16 cellular contexts compared by ENCODE assay signal in genomic region chr17:50208611-50209061, GRCh38. TPM values are rescaled to one million over a fixed set of nuclear protein-coding genes. Genes with fewer than 3 reads are reported as not detected.
A peak's percentile ranks its signal among the peaks of the same experiment; 100 is the strongest.
DNase-seq lines count a peak whose midpoint lies in the region; ATAC-seq, FAIRE-seq and TF ChIP-seq lines count a peak whose summit lies in the region.
"Had no signal": no experiment of that assay in that cellular context is flagged by ENCODE, and none has a peak within 500 bp of the region (broad histone marks: within the 10 kb centered on the region; RNA-seq: fewer than 3 reads in every experiment).

No MANE protein-coding gene starts in this region.

- H3K36me3 ChIP-seq in HepG2 (replicated peaks in 1 of 2; ENCODE audit: control insufficient read depth in 1 of 2, insufficient read depth in 2 of 2, low read length in 2 of 2), result no peaks in the 10 kb centered on the region
- H3K36me3 ChIP-seq in right lobe of liver, result no peaks in the 10 kb centered on the region
- no peaks in the 10 kb centered on the region for H3K36me3 ChIP-seq in endodermal cell (ENCODE audit: control insufficient read depth, insufficient read depth, low read length)
- H3K36me3 ChIP-seq in osteoblast (ENCODE audit: insufficient read depth, low read length), result no peaks in the 10 kb centered on the region

- no peak for TF ChIP-seq POLR2A in HepG2 (IDR thresholded peaks at IDR 0.05; ENCODE audit: insufficient read depth in 1 of 2, low read depth in 2 of 2, low read length in 2 of 2)
- TF ChIP-seq POLR2A in right lobe of liver (IDR thresholded peaks at IDR 0.05), result no peak

- H3K9me3 Mint-ChIP-seq in endodermal cell, result no peaks in the 10 kb centered on the region
- no peaks in the 10 kb centered on the region for H3K9me3 Mint-ChIP-seq in activated CD8-positive, alpha-beta T cell treated with anti-CD3 and anti-CD28 coated beads, Interleukin-2, amount 10 ng/mL, durations not matched to agents 7 days and 5 days (ENCODE audit: insufficient read depth)

- TF ChIP-seq RAD21 in HepG2 (CRISPR knock-in tag; IDR thresholded peaks at IDR 0.05), result no peak

- CTCF ChIA-PET in HepG2 (lab: Yijun Ruan, JAX; ENCODE audit: low intra/inter-chr PET ratio, low total read pairs), result no interaction called here
- CTCF ChIA-PET in activated CD8-positive, alpha-beta T cell treated with anti-CD3 and anti-CD28 coated beads, Interleukin-2, amount 10 ng/mL, durations not matched to agents 7 days and 5 days (lab: Charles Lee), result no interaction called here

- TF ChIP-seq EP300 in HepG2 (IDR thresholded peaks at IDR 0.05; ENCODE audit: low read depth in 2 of 2, low read length in 2 of 2) (no peak), HepG2 (CRISPR knock-in tag; IDR thresholded peaks at IDR 0.05; ENCODE audit: borderline replicate concordance) (no peak)

- H4K20me1 ChIP-seq in HepG2 (ENCODE audit: insufficient read depth, low read length), result no peaks in the 10 kb centered on the region
- H4K20me1 ChIP-seq in osteoblast (ENCODE audit: insufficient read depth, low read length), result no peaks in the 10 kb centered on the region

- DNase-seq in HepG2 (ENCODE audit: low spot score) (no peak), right lobe of liver (no peak), endodermal cell (peak; percentile 72), osteoblast (ENCODE audit: insufficient read length, low spot score, missing footprints) (peak; percentile 37), NCI-H2171 treated with DMSO at 0.1 percent for 48 hours (lab: John Stamatoyannopoulos, UW) (no peak), globus pallidus (ENCODE audit: low spot score) (no peak)
- DNase-seq in activated CD8-positive, alpha-beta T cell treated with anti-CD3 and anti-CD28 coated beads, Interleukin-2, amount 10 ng/mL, durations not matched to agents 7 days and 5 days, result no peak
- DNase-seq: activated T-cell treated with anti-CD3 and anti-CD28 coated beads, Interleukin-2, amount 50 U/mL, for 1 hour; caudate nucleus; MV-4-11; NCI-H510A; stimulated activated CD4-positive, alpha-beta T cell treated with anti-CD3 and anti-CD28 coated beads, Interleukin-4, amount 100 ng/mL, for 24 hours had no signal

- no TSS peak for BruUV-seq in HepG2 (replicated peaks; lab: Mats Ljungman, UMichigan)

- no peaks in the 10 kb centered on the region for H3K36me3 Mint-ChIP-seq in endodermal cell (ENCODE audit: low read depth)
- H3K36me3 Mint-ChIP-seq in activated CD8-positive, alpha-beta T cell treated with anti-CD3 and anti-CD28 coated beads, Interleukin-2, amount 10 ng/mL, durations not matched to agents 7 days and 5 days (ENCODE audit: low read depth), result no peaks in the 10 kb centered on the region

- H3K4me3 Mint-ChIP-seq in endodermal cell, result no peak overlapping the region
- H3K4me3 Mint-ChIP-seq in activated CD8-positive, alpha-beta T cell treated with anti-CD3 and anti-CD28 coated beads, Interleukin-2, amount 10 ng/mL, durations not matched to agents 7 days and 5 days, result no peak overlapping the region
- H3K4me3 Mint-ChIP-seq: B cell had no signal

- POLR2A ChIA-PET in HepG2 (lab: Yijun Ruan, JAX), result no interaction called here
- POLR2A ChIA-PET in activated CD8-positive, alpha-beta T cell treated with anti-CD3 and anti-CD28 coated beads, Interleukin-2, amount 10 ng/mL, durations not matched to agents 7 days and 5 days (lab: Charles Lee), result interaction anchor here (0.5 kb wide), 1 partner anchor 59 kb away, joined by 3 read pairs; no protein-coding TSS in a partner anchor

- peaks cover 36% of the 10 kb centered on the region for H3K27me3 Mint-ChIP-seq in endodermal cell (ENCODE audit: insufficient read depth)
- peaks cover 51% of the 10 kb centered on the region for H3K27me3 Mint-ChIP-seq in activated CD8-positive, alpha-beta T cell treated with anti-CD3 and anti-CD28 coated beads, Interleukin-2, amount 10 ng/mL, durations not matched to agents 7 days and 5 days (ENCODE audit: low read depth)

- H3K79me2 ChIP-seq in HepG2 (ENCODE audit: insufficient read depth, low read length) (no peaks in the 10 kb centered on the region), osteoblast (ENCODE audit: insufficient read depth, low read length) (peaks cover 15% of the 10 kb centered on the region)

- H3K4me1 Mint-ChIP-seq in endodermal cell, result peaks cover 65% of the 10 kb centered on the region
- peaks cover 14% of the 10 kb centered on the region for H3K4me1 Mint-ChIP-seq in activated CD8-positive, alpha-beta T cell treated with anti-CD3 and anti-CD28 coated beads, Interleukin-2, amount 10 ng/mL, durations not matched to agents 7 days and 5 days (ENCODE audit: low read depth)

- H3K27ac ChIP-seq in HepG2 (ENCODE audit: extremely low read length, insufficient read depth, low read length) (no peak overlapping the region), right lobe of liver (peak overlapping the region in 1 of 3 donors; percentile 34), endodermal cell (ENCODE audit: low read depth, low read length) (no peak overlapping the region), osteoblast (ENCODE audit: low read depth, low read length) (peak overlapping the region; percentile 96)
- H3K27ac ChIP-seq: VCaP had no signal

- no peak for FAIRE-seq in HepG2 (lab: Jason Lieb, UNC)
- FAIRE-seq: islet of Langerhans had no signal

- no peak overlapping the region for H3K9ac ChIP-seq in HepG2 (ENCODE audit: insufficient read depth, low read depth, low read length)
- no peak overlapping the region for H3K9ac ChIP-seq in endodermal cell (ENCODE audit: extremely low read depth, low read length, poor library complexity, severe bottlenecking)

- intact Hi-C loops in HepG2 (cut with micrococcal nuclease; ENCODE audit: unreplicated experiment), result no loop called here
- intact Hi-C loops in right lobe of liver (cut with DNase I), result no loop called here

- peak overlapping the region; percentile 77 for H3K27ac Mint-ChIP-seq in endodermal cell
- no peak overlapping the region for H3K27ac Mint-ChIP-seq in activated CD8-positive, alpha-beta T cell treated with anti-CD3 and anti-CD28 coated beads, Interleukin-2, amount 10 ng/mL, durations not matched to agents 7 days and 5 days
- H3K27ac Mint-ChIP-seq: B cell had no signal

- H3K4me1 ChIP-seq in HepG2 (ENCODE audit: insufficient read depth, low read length), result peaks cover 52% of the 10 kb centered on the region
- H3K4me1 ChIP-seq in right lobe of liver, result peaks cover 0 to 3% (median 0%) of the 10 kb centered on the region in 4 donors
- H3K4me1 ChIP-seq in endodermal cell (ENCODE audit: control insufficient read depth, insufficient read depth, low read length), result peaks cover 24% of the 10 kb centered on the region
- H3K4me1 ChIP-seq in osteoblast (ENCODE audit: insufficient read depth, low read length), result peaks cover 78% of the 10 kb centered on the region

- H3K27me3 ChIP-seq in HepG2 (ENCODE audit: control insufficient read depth in 1 of 2, insufficient read depth in 2 of 2, low read length in 2 of 2), result peaks cover 3 to 71% of the 10 kb centered on the region in 2 experiments
- H3K27me3 ChIP-seq in right lobe of liver, result no peaks in the 10 kb centered on the region
- H3K27me3 ChIP-seq in endodermal cell (ENCODE audit: control insufficient read depth, insufficient read depth, low read length, poor library complexity, severe bottlenecking), result no peaks in the 10 kb centered on the region
- H3K27me3 ChIP-seq in osteoblast (ENCODE audit: insufficient read depth, low read length), result no peaks in the 10 kb centered on the region

- TF ChIP-seq CTCF in HepG2 (CRISPR knock-in tag; IDR thresholded peaks at IDR 0.05) (no peak), right lobe of liver (IDR thresholded peaks at IDR 0.05) (no peak), endodermal cell (conservative IDR thresholded peaks at IDR 0.05) (no peak), osteoblast (IDR thresholded peaks at IDR 0.05; ENCODE audit: extremely low read depth, low read depth, low read length) (no peak)

- in situ Hi-C loops in HepG2 (cut with HindIII; ENCODE audit: extremely low pct_ligation_motif_present, low pct_unique_long_range_greater_than_20kb), result loop anchor here (5.0 kb wide), 1 partner anchor 64 kb away; the partner anchor contains the start of gene TMEM92

- H3K4me3 ChIP-seq in HepG2 (replicated peaks in 1 of 3; ENCODE audit: insufficient read depth in 1 of 3, low read depth in 2 of 3, low read length in 3 of 3) (no peak overlapping the region), right lobe of liver (no peak overlapping the region), endodermal cell (ENCODE audit: low read length) (no peak overlapping the region), osteoblast (ENCODE audit: insufficient read depth, low read length) (no peak overlapping the region)

- H3K9me3 ChIP-seq in HepG2 (ENCODE audit: low read length) (no peaks in the 10 kb centered on the region), right lobe of liver (no peaks in the 10 kb centered on the region), endodermal cell (ENCODE audit: control insufficient read depth, low read length) (no peaks in the 10 kb centered on the region), osteoblast (ENCODE audit: low read depth, low read length) (no peaks in the 10 kb centered on the region)

- no peak overlapping the region; the same call in 1 of the 2 replicates for H3K4me2 ChIP-seq in HepG2 (ENCODE audit: low read depth, low read length)
- H3K4me2 ChIP-seq in osteoblast (ENCODE audit: insufficient read depth, low read length), result peak overlapping the region; percentile 23

- no peak overlapping the region for H2AFZ ChIP-seq in HepG2 (ENCODE audit: low read length)
- H2AFZ ChIP-seq in osteoblast (ENCODE audit: low read length), result no peak overlapping the region

- 10% methylated on average over 3 of the region's 3 CpGs for WGBS in HepG2 (ENCODE audit: low lambda C conversion rate)
- WGBS in right lobe of liver (ENCODE audit: insufficient coverage, low coverage, low lambda C conversion rate, missing lambda C conversion rate), result 76% methylated on average over 3 of the region's 3 CpGs
- 79 to 88% methylated on average over 3 of the region's 3 CpGs for WGBS in endodermal cell (ENCODE audit: insufficient coverage in 1 of 2, insufficient read length in 1 of 2), 2 experiments

- ATAC-seq in HepG2 (no peak), right lobe of liver (no peak), GM18858 (IDR thresholded peaks at IDR 0.05; ENCODE audit: unreplicated experiment) (no peak)
- no peak for ATAC-seq in activated CD8-positive, alpha-beta T cell treated with anti-CD3 and anti-CD28 coated beads, Interleukin-2, amount 10 ng/mL, durations not matched to agents 7 days and 5 days

RNA-seq across cellular contexts. Expression of gene COL1A1, which starts 7.2 kb away (rescaled TPM):
- 0.17 TPM in 1 of 2 replicates, not detected in the other for total RNA-seq in HepG2 (2016; rRNA removed; fragmentation: Illumina TruSeq; extraction: Trizol)
- total RNA-seq in HepG2 (2016; cell fraction: cytosol; rRNA removed; fragmentation: Illumina TruSeq; extraction: Trizol; ENCODE audit: low read depth), result not detected in 2 replicates
- 0.03 and 0.06 TPM in 2 replicates for total RNA-seq in HepG2 (2016; cell fraction: insoluble cytoplasmic fraction; rRNA removed; fragmentation: Illumina TruSeq; extraction: Trizol)
- 0.09 and 0.24 TPM in 2 replicates for total RNA-seq in HepG2 (2016; cell fraction: membrane; rRNA removed; fragmentation: Illumina TruSeq; extraction: Trizol)
- 0.68 and 0.72 TPM in 2 replicates for total RNA-seq in HepG2 (2016; cell fraction: nucleus; rRNA removed; fragmentation: Illumina TruSeq; extraction: Trizol)
- 0.05 and 0.14 TPM in 2 replicates for polyA plus RNA-seq in HepG2 (2011; rRNA removed)
- polyA plus RNA-seq in HepG2 (2011; cell fraction: cytosol; rRNA removed), result 0.01 TPM in 1 of 2 replicates, not detected in the other
- 1.7 and 2.5 TPM in 2 replicates for polyA plus RNA-seq in HepG2 (2011; cell fraction: nucleus; rRNA removed)
- 0.19 TPM in 2 replicates for polyA plus RNA-seq in HepG2 (2012)
- 0.03 TPM in 1 of 2 replicates, not detected in the other for polyA plus RNA-seq in HepG2 (2016; cell fraction: cytosol; fragmentation: Illumina TruSeq; extraction: Trizol; ENCODE audit: low read depth)
- polyA plus RNA-seq in HepG2 (2016; cell fraction: insoluble cytoplasmic fraction; fragmentation: Illumina TruSeq; extraction: Trizol; ENCODE audit: low read depth), result 0.07 TPM in 1 of 2 replicates, not detected in the other
- polyA plus RNA-seq in HepG2 (2016; cell fraction: membrane; fragmentation: Illumina TruSeq; extraction: Trizol; ENCODE audit: low read depth), result not detected in 2 replicates
- 1.00 and 2.8 TPM in 2 replicates for polyA plus RNA-seq in HepG2 (2016; cell fraction: nucleus; fragmentation: Illumina TruSeq; extraction: Trizol; ENCODE audit: insufficient read depth, low read depth)
- 35.8 TPM in 1 of 2 replicates, not detected in the other for polyA minus RNA-seq in HepG2 (2011; rRNA and poly(A)+ RNA removed; ENCODE audit: low replicate concordance)
- polyA minus RNA-seq in HepG2 (2011; cell fraction: cytosol; rRNA and poly(A)+ RNA removed), result 0.70 and 0.79 TPM in 2 replicates
- 0.52 and 1.2 TPM in 2 replicates for polyA minus RNA-seq in HepG2 (2011; cell fraction: nucleus; rRNA and poly(A)+ RNA removed)
- 100 to 1,000 TPM in 1 of 6 experiments, 10 to 100 TPM in 4, 1 to 10 TPM in 1; 9.3 to 109 (median 34.7) TPM for total RNA-seq in right lobe of liver
- total RNA-seq in endodermal cell, result 10 to 100 TPM; 62.2 to 85.6 TPM
- 115 TPM for polyA plus RNA-seq in endodermal cell (2013, experiment 1 of 2)
- polyA plus RNA-seq in endodermal cell (2013, experiment 2 of 2), result 126 TPM
- 6,718 and 8,987 TPM in 2 replicates for total RNA-seq in osteoblast
- total RNA-seq in activated CD8-positive, alpha-beta T cell treated with anti-CD3 and anti-CD28 coated beads, Interleukin-2, amount 10 ng/mL, durations not matched to agents 7 days and 5 days, result under 1 TPM; 0.18 to 0.26 TPM

RNA-seq across cellular contexts. Expression of gene SGCA, which starts 42.8 kb away (rescaled TPM):
- total RNA-seq in HepG2 (2016; rRNA removed; fragmentation: Illumina TruSeq; extraction: Trizol) (not detected in 2 replicates), right lobe of liver (1 to 10 TPM in 4 of 6 experiments, under 1 TPM in 2; 0.48 to 2.8 (median 1.6) TPM), endodermal cell (1 to 10 TPM in 1 of 2 donors, under 1 TPM in 1; 0.51 to 2.6 TPM), osteoblast (0.29 TPM in 1 of 2 replicates, not detected in the other)
- total RNA-seq in HepG2 (2016; cell fraction: cytosol; rRNA removed; fragmentation: Illumina TruSeq; extraction: Trizol; ENCODE audit: low read depth), result not detected in 2 replicates
- not detected in 2 replicates for total RNA-seq in HepG2 (2016; cell fraction: insoluble cytoplasmic fraction; rRNA removed; fragmentation: Illumina TruSeq; extraction: Trizol)
- not detected in 2 replicates for total RNA-seq in HepG2 (2016; cell fraction: membrane; rRNA removed; fragmentation: Illumina TruSeq; extraction: Trizol)
- not detected in 2 replicates for total RNA-seq in HepG2 (2016; cell fraction: nucleus; rRNA removed; fragmentation: Illumina TruSeq; extraction: Trizol)
- not detected in 2 replicates for polyA plus RNA-seq in HepG2 (2011; rRNA removed)
- polyA plus RNA-seq in HepG2 (2011; cell fraction: cytosol; rRNA removed), result not detected in 2 replicates
- polyA plus RNA-seq in HepG2 (2011; cell fraction: nucleus; rRNA removed), result 0.42 TPM in 1 of 2 replicates, not detected in the other
- not detected in 2 replicates for polyA plus RNA-seq in HepG2 (2012)
- polyA plus RNA-seq in HepG2 (2016; cell fraction: cytosol; fragmentation: Illumina TruSeq; extraction: Trizol; ENCODE audit: low read depth), result not detected in 2 replicates
- polyA plus RNA-seq in HepG2 (2016; cell fraction: insoluble cytoplasmic fraction; fragmentation: Illumina TruSeq; extraction: Trizol; ENCODE audit: low read depth), result not detected in 2 replicates
- not detected in 2 replicates for polyA plus RNA-seq in HepG2 (2016; cell fraction: membrane; fragmentation: Illumina TruSeq; extraction: Trizol; ENCODE audit: low read depth)
- not detected in 2 replicates for polyA plus RNA-seq in HepG2 (2016; cell fraction: nucleus; fragmentation: Illumina TruSeq; extraction: Trizol; ENCODE audit: insufficient read depth, low read depth)
- 0.19 TPM in 1 of 2 replicates, not detected in the other for polyA minus RNA-seq in HepG2 (2011; rRNA and poly(A)+ RNA removed; ENCODE audit: low replicate concordance)
- polyA minus RNA-seq in HepG2 (2011; cell fraction: cytosol; rRNA and poly(A)+ RNA removed), result not detected in 2 replicates
- not detected in 2 replicates for polyA minus RNA-seq in HepG2 (2011; cell fraction: nucleus; rRNA and poly(A)+ RNA removed)
- polyA plus RNA-seq in endodermal cell (2013, experiment 1 of 2), result 0.75 TPM
- 0.46 TPM for polyA plus RNA-seq in endodermal cell (2013, experiment 2 of 2)
- total RNA-seq in activated CD8-positive, alpha-beta T cell treated with anti-CD3 and anti-CD28 coated beads, Interleukin-2, amount 10 ng/mL, durations not matched to agents 7 days and 5 days, result not detected

RNA-seq across cellular contexts. Expression of gene PPP1R9B, which starts 58.2 kb away (rescaled TPM):
- total RNA-seq in HepG2 (2016; rRNA removed; fragmentation: Illumina TruSeq; extraction: Trizol) (11.0 and 15.8 TPM in 2 replicates), right lobe of liver (10 to 100 TPM in 5 of 6 experiments, 1 to 10 TPM in 1; 9.9 to 18.1 (median 12.0) TPM), endodermal cell (10 to 100 TPM; 24.1 to 34.6 TPM), osteoblast (44.2 and 48.9 TPM in 2 replicates)
- 1.3 and 1.6 TPM in 2 replicates for total RNA-seq in HepG2 (2016; cell fraction: cytosol; rRNA removed; fragmentation: Illumina TruSeq; extraction: Trizol; ENCODE audit: low read depth)
- total RNA-seq in HepG2 (2016; cell fraction: insoluble cytoplasmic fraction; rRNA removed; fragmentation: Illumina TruSeq; extraction: Trizol), result 8.3 and 16.2 TPM in 2 replicates
- 7.0 and 7.3 TPM in 2 replicates for total RNA-seq in HepG2 (2016; cell fraction: membrane; rRNA removed; fragmentation: Illumina TruSeq; extraction: Trizol)
- total RNA-seq in HepG2 (2016; cell fraction: nucleus; rRNA removed; fragmentation: Illumina TruSeq; extraction: Trizol), result 10.9 and 13.5 TPM in 2 replicates
- 8.7 and 9.4 TPM in 2 replicates for polyA plus RNA-seq in HepG2 (2011; rRNA removed)
- 7.4 and 9.0 TPM in 2 replicates for polyA plus RNA-seq in HepG2 (2011; cell fraction: cytosol; rRNA removed)
- 13.1 and 16.4 TPM in 2 replicates for polyA plus RNA-seq in HepG2 (2011; cell fraction: nucleus; rRNA removed)
- 9.8 and 11.6 TPM in 2 replicates for polyA plus RNA-seq in HepG2 (2012)
- polyA plus RNA-seq in HepG2 (2016; cell fraction: cytosol; fragmentation: Illumina TruSeq; extraction: Trizol; ENCODE audit: low read depth), result 1.2 and 1.4 TPM in 2 replicates
- polyA plus RNA-seq in HepG2 (2016; cell fraction: insoluble cytoplasmic fraction; fragmentation: Illumina TruSeq; extraction: Trizol; ENCODE audit: low read depth), result 14.2 and 17.2 TPM in 2 replicates
- polyA plus RNA-seq in HepG2 (2016; cell fraction: membrane; fragmentation: Illumina TruSeq; extraction: Trizol; ENCODE audit: low read depth), result 7.2 TPM in 2 replicates
- 35.0 and 35.2 TPM in 2 replicates for polyA plus RNA-seq in HepG2 (2016; cell fraction: nucleus; fragmentation: Illumina TruSeq; extraction: Trizol; ENCODE audit: insufficient read depth, low read depth)
- 15.4 and 32.3 TPM in 2 replicates for polyA minus RNA-seq in HepG2 (2011; rRNA and poly(A)+ RNA removed; ENCODE audit: low replicate concordance)
- polyA minus RNA-seq in HepG2 (2011; cell fraction: cytosol; rRNA and poly(A)+ RNA removed), result 7.3 and 11.8 TPM in 2 replicates
- polyA minus RNA-seq in HepG2 (2011; cell fraction: nucleus; rRNA and poly(A)+ RNA removed), result 7.8 and 9.3 TPM in 2 replicates
- 27.5 TPM for polyA plus RNA-seq in endodermal cell (2013, experiment 1 of 2)
- polyA plus RNA-seq in endodermal cell (2013, experiment 2 of 2), result 28.4 TPM
- 100 to 1,000 TPM; 113 to 115 TPM for total RNA-seq in activated CD8-positive, alpha-beta T cell treated with anti-CD3 and anti-CD28 coated beads, Interleukin-2, amount 10 ng/mL, durations not matched to agents 7 days and 5 days

Comparison
In these comparisons a context has a peak if more than half of its experiments do, and no peak if none do; other contexts are left out.
1. DNase-seq: peak in endodermal cell (single experiment) and osteoblast (single experiment); none in HepG2 (single experiment), right lobe of liver (0 of 3), activated CD8-positive, alpha-beta T cell treated with anti-CD3 and anti-CD28 coated beads, Interleukin-2, amount 10 ng/mL, durations not matched to agents 7 days and 5 days (single experiment), NCI-H2171 treated with DMSO at 0.1 percent for 48 hours (single experiment) and globus pallidus (single experiment).
2. RNA of gene COL1A1, which starts 7.2 kb away (total RNA-seq): 6,718 to 8,987 TPM in osteoblast; 62.2 to 85.6 TPM in endodermal cell, 9.3 to 109 TPM in right lobe of liver, 0.18 to 0.26 TPM in activated CD8-positive, alpha-beta T cell treated with anti-CD3 and anti-CD28 coated beads, Interleukin-2, amount 10 ng/mL, durations not matched to agents 7 days and 5 days and 0.03 to 0.72 TPM in HepG2; every median in the first group is over 10 times any median in the second.